In genomic region chr2:25742501-25742900, GRCh38 we compare ENCODE assay signal across 1 cellular context.
TF ChIP-seq lines count a peak whose summit lies in the region.

No MANE protein-coding gene starts in this region.

TF ChIP-seq in H1, 55 proteins besides CTCF, POLR2A, EP300 and RAD21:
- TF ChIP-seq RFX5 (IDR thresholded peaks at IDR 0.05; ENCODE audit: borderline replicate concordance, low read depth, low read length) (no peak), RBBP5 (IDR thresholded peaks at IDR 0.05; ENCODE audit: borderline replicate concordance, low read depth, low read length) (no peak), KDM4A (IDR thresholded peaks at IDR 0.05; ENCODE audit: low read depth, low read length, severe bottlenecking) (no peak), FOSL1 (IDR thresholded peaks at IDR 0.05; ENCODE audit: insufficient read depth, low read depth, low read length) (no peak), CREB1 (IDR thresholded peaks at IDR 0.05) (no peak), KDM5A (IDR thresholded peaks at IDR 0.05; ENCODE audit: low read length) (no peak), TAF1 (IDR thresholded peaks at IDR 0.05; ENCODE audit: low read depth, low read length) (no peak), CTBP2 (IDR thresholded peaks at IDR 0.05; ENCODE audit: borderline replicate concordance, insufficient read depth, insufficient read length, low read length) (no peak)
